In the genomic region with DNA sequence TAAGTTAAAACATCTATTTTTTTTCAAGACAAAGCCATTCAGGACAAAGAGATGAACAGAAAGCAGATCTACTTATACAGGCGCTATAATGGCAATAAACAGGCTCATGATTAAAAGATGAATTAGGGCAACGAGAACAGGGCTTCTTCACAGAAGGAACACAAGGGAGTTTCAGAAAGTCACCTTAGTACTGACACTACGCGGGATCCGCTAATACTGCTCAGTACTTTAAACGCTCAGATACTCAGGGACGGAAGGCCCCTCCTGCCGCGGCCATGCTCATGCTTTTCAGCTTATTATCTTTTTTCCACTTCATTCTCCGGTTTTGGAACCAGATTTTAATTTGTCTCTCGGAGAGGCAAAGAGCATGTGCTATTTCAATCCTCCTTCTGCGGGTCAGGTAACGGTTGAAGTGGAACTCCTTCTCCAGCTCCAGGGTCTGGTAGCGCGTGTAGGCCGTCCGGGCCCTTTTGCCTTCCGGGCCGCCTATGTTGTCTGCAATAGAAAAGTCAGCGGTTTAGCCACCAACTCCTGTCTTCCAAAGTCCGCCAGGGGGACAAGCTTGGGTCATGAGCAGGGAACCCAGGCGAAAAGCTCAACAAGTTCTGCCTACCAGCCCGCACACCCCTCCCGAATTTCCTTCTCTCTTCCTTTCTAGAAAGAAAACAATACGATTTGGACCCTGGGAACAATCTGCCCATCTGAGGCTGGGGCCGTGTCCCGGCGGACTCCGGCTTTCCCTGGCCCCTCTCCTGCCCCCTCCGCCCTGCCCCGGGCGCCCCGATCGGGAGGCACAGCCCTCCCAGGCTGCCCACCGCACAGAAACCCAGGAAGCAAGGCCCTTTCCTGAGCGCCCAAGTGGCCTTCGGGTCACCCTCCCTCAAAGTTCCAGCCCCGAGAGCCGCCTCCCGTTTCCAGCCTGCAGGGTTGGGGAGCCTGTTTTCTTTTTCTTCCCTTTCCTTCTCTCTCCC, we compare ENCODE assay signal across 1 cellular context.
TF ChIP-seq lines count a peak whose summit lies in the region.

No MANE protein-coding gene starts in this region.

TF ChIP-seq in HepG2, 621 proteins besides CTCF, POLR2A, EP300 and RAD21:
- peak; percentile 64 for TF ChIP-seq PHF8 (CRISPR knock-in tag; IDR thresholded peaks at IDR 0.05)
- TF ChIP-seq JUNB (CRISPR knock-in tag; IDR thresholded peaks at IDR 0.05; ENCODE audit: borderline replicate concordance) = no peak
- TF ChIP-seq PHF21A (CRISPR knock-in tag; IDR thresholded peaks at IDR 0.05) = 0 out of 2 replicates have a peak, but pooled peaks have one; percentile 18
- TF ChIP-seq, protein P1, sequence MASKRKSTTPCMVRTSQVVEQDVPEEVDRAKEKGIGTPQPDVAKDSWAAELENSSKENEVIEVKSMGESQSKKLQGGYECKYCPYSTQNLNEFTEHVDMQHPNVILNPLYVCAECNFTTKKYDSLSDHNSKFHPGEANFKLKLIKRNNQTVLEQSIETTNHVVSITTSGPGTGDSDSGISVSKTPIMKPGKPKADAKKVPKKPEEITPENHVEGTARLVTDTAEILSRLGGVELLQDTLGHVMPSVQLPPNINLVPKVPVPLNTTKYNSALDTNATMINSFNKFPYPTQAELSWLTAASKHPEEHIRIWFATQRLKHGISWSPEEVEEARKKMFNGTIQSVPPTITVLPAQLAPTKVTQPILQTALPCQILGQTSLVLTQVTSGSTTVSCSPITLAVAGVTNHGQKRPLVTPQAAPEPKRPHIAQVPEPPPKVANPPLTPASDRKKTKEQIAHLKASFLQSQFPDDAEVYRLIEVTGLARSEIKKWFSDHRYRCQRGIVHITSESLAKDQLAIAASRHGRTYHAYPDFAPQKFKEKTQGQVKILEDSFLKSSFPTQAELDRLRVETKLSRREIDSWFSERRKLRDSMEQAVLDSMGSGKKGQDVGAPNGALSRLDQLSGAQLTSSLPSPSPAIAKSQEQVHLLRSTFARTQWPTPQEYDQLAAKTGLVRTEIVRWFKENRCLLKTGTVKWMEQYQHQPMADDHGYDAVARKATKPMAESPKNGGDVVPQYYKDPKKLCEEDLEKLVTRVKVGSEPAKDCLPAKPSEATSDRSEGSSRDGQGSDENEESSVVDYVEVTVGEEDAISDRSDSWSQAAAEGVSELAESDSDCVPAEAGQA (IDR thresholded peaks at IDR 0.05; ENCODE audit: low read depth) = no peak
- TF ChIP-seq, protein P1 (CRISPR knock-in tag; IDR thresholded peaks at IDR 0.05; ENCODE audit: borderline replicate concordance) = no peak
- no peak for TF ChIP-seq ZBTB20 (CRISPR knock-in tag; IDR thresholded peaks at IDR 0.05; ENCODE audit: borderline replicate concordance, low read depth)
- peak; percentile 22; the same call in 1 of the 2 replicates for TF ChIP-seq SALL1 (CRISPR knock-in tag; IDR thresholded peaks at IDR 0.05)
- 0 out of 2 replicates have a peak, but pooled peaks have one; percentile 1 for TF ChIP-seq ZBTB7B (CRISPR knock-in tag; IDR thresholded peaks at IDR 0.05)
- TF ChIP-seq USF2 (IDR thresholded peaks at IDR 0.05; ENCODE audit: low read depth, low read length) = no peak
- TF ChIP-seq USF2 (CRISPR knock-in tag; IDR thresholded peaks at IDR 0.05; ENCODE audit: borderline replicate concordance) = no peak
- no peak for TF ChIP-seq HOXA5 (CRISPR knock-in tag; IDR thresholded peaks at IDR 0.05)
- TF ChIP-seq ELF1 (CRISPR knock-in tag; IDR thresholded peaks at IDR 0.05) = no peak
- peak in 1 of 2 experiments; percentile 67; a peak in 2 of 4 replicates for TF ChIP-seq HMGXB4 (CRISPR knock-in tag; IDR thresholded peaks at IDR 0.05; ENCODE audit: borderline replicate concordance in 1 of 2, low read depth in 1 of 2)
- TF ChIP-seq POLR2G (IDR thresholded peaks at IDR 0.05; ENCODE audit: low read depth, low read length) = peak; percentile 55
- TF ChIP-seq ZFY (CRISPR knock-in tag; IDR thresholded peaks at IDR 0.05) = peak; percentile 59
- TF ChIP-seq ZFX (CRISPR knock-in tag; IDR thresholded peaks at IDR 0.05; ENCODE audit: low read depth) = peak; percentile 65
- peak; percentile 48 for TF ChIP-seq HNF4A (CRISPR knock-in tag; IDR thresholded peaks at IDR 0.05)
- peak; percentile 55 for TF ChIP-seq SAP130 (CRISPR knock-in tag; IDR thresholded peaks at IDR 0.05; ENCODE audit: low read depth)
- no peak for TF ChIP-seq ZNF772 (CRISPR knock-in tag; IDR thresholded peaks at IDR 0.05)
- peak; percentile 6 for TF ChIP-seq YY1 (IDR thresholded peaks at IDR 0.05; ENCODE audit: insufficient read depth, insufficient replicate concordance, low read depth, low read length)
- TF ChIP-seq HNF4G (IDR thresholded peaks at IDR 0.05; ENCODE audit: borderline replicate concordance, low read depth, low read length) = peak; percentile 16; the same call in 1 of the 2 replicates
- no peak for TF ChIP-seq HNF4G (CRISPR knock-in tag; IDR thresholded peaks at IDR 0.05; ENCODE audit: borderline replicate concordance, low read depth)
- no peak for TF ChIP-seq THAP9 (CRISPR knock-in tag; IDR thresholded peaks at IDR 0.05; ENCODE audit: borderline replicate concordance)
- TF ChIP-seq, protein P2, sequence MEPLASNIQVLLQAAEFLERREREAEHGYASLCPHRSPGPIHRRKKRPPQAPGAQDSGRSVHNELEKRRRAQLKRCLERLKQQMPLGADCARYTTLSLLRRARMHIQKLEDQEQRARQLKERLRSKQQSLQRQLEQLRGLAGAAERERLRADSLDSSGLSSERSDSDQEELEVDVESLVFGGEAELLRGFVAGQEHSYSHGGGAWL (CRISPR knock-in tag; IDR thresholded peaks at IDR 0.05) = 0 out of 2 replicates have a peak, but pooled peaks have one; percentile 4
